16 cellular contexts compared by ENCODE assay signal in genomic region chr1:39369568-39369967, GRCh38.
DNase-seq lines count a peak whose midpoint lies in the region; ATAC-seq and TF ChIP-seq lines count a peak whose summit lies in the region.
"Had no signal": no experiment of that assay in that cellular context is flagged by ENCODE, and none has a peak within 500 bp of the region (broad histone marks: within the 10 kb centered on the region; RNA-seq: fewer than 3 reads in every experiment).

No MANE protein-coding gene starts in this region.

- H4K8ac ChIP-seq in trophoblast cell (ENCODE audit: low read depth, low read length), result no peak overlapping the region

- no peak for ATAC-seq in activated CD8-positive, alpha-beta memory T cell treated with anti-CD3 and anti-CD28 coated beads, Interleukin-2, amount 10 ng/mL, durations not matched to agents 7 days and 5 days
- ATAC-seq in HG03135 (IDR thresholded peaks at IDR 0.05; ENCODE audit: unreplicated experiment), result no peak

- peaks cover 50% of the 10 kb centered on the region for H3K36me3 Mint-ChIP-seq in activated CD8-positive, alpha-beta memory T cell treated with anti-CD3 and anti-CD28 coated beads, Interleukin-2, amount 10 ng/mL, durations not matched to agents 7 days and 5 days

- H4K91ac ChIP-seq in trophoblast cell (ENCODE audit: low read depth, low read length), result no peak overlapping the region

- CTCF ChIA-PET in activated CD8-positive, alpha-beta memory T cell treated with anti-CD3 and anti-CD28 coated beads, Interleukin-2, amount 10 ng/mL, durations not matched to agents 7 days and 5 days (lab: Charles Lee), result interaction anchor here (0.7 to 1.6 kb wide), 2 partner anchors 18 to 41 kb away, joined by 3 read pairs; no protein-coding TSS in a partner anchor

- H3K27me3 ChIP-seq in trophoblast cell (ENCODE audit: insufficient read depth, low read length) (no peaks in the 10 kb centered on the region), tibial artery (no peaks in the 10 kb centered on the region), Karpas-422 (ENCODE audit: low read length) (no peaks in the 10 kb centered on the region)

- no peak overlapping the region for H2BK120ac ChIP-seq in trophoblast cell (ENCODE audit: insufficient read depth, low read length, poor library complexity)

- DNase-seq in activated CD8-positive, alpha-beta memory T cell treated with anti-CD3 and anti-CD28 coated beads, Interleukin-2, amount 10 ng/mL, durations not matched to agents 7 days and 5 days, result no peak
- no peak for DNase-seq in activated CD8-positive, alpha-beta memory T cell treated with anti-CD3 and anti-CD28 coated beads, Interleukin-2, amount 50 U/mL, for 48 hours
- DNase-seq in iPS-NIHi11 (ENCODE audit: low spot score) (peak; percentile 21), trophoblast cell (peak; percentile 17 to 63), tibial artery (no peak), SKM-1 treated with dmso at 0.1 percent for 144 hours (lab: John Stamatoyannopoulos, UW; ENCODE audit: unreplicated experiment) (no peak), Karpas-422 (no peak)
- DNase-seq: Kasumi-1, MV-4-11, NCI-H1436, NCI-H2081, NCI-H2227 treated with DMSO at 0.1 percent for 48 hours, NCI-H524 treated with DMSO at 0.1 percent for 48 hours, RPMI8226 had no signal

- no peak overlapping the region for H2BK12ac ChIP-seq in trophoblast cell (ENCODE audit: low read length)

- H3K4me3 Mint-ChIP-seq in activated CD8-positive, alpha-beta memory T cell treated with anti-CD3 and anti-CD28 coated beads, Interleukin-2, amount 10 ng/mL, durations not matched to agents 7 days and 5 days, result no peak overlapping the region

- H3K4me2 ChIP-seq in trophoblast cell (ENCODE audit: low read length) (no peak overlapping the region), Karpas-422 (ENCODE audit: low read depth, low read length, poor library complexity, severe bottlenecking) (no peak overlapping the region)

- H3K4me1 ChIP-seq in trophoblast cell (ENCODE audit: control insufficient read depth in 1 of 2, insufficient read depth in 2 of 2, low read length in 2 of 2), result no peaks in the 10 kb centered on the region
- H3K4me1 ChIP-seq in tibial artery, result peaks cover 0 to 39% (median 18%) of the 10 kb centered on the region in 4 donors
- no peaks in the 10 kb centered on the region for H3K4me1 ChIP-seq in Karpas-422 (ENCODE audit: low read length)

- no peak overlapping the region for H3K4ac ChIP-seq in trophoblast cell (ENCODE audit: low read depth, low read length)

- no peak overlapping the region for H4K12ac ChIP-seq in trophoblast cell (ENCODE audit: low read depth, low read length)

- H3K9me3 Mint-ChIP-seq in activated CD8-positive, alpha-beta memory T cell treated with anti-CD3 and anti-CD28 coated beads, Interleukin-2, amount 10 ng/mL, durations not matched to agents 7 days and 5 days (ENCODE audit: low read depth), result no peaks in the 10 kb centered on the region

- no peak overlapping the region for H3K14ac ChIP-seq in trophoblast cell (ENCODE audit: low read length)

- intact Hi-C loops in tibial artery (cut with DNase I; ENCODE audit: low total_unique reads), result no loop called here

- H3K18ac ChIP-seq in trophoblast cell (ENCODE audit: low read length), result no peak overlapping the region

- H3K4me3 ChIP-seq in trophoblast cell (ENCODE audit: low read depth, low read length) (no peak overlapping the region), tibial artery (no peak overlapping the region), Karpas-422 (ENCODE audit: low read length) (no peak overlapping the region)

- H3K9ac ChIP-seq in trophoblast cell (ENCODE audit: low read length), result no peak overlapping the region
- no peak overlapping the region for H3K9ac ChIP-seq in Karpas-422 (ENCODE audit: low read length)

- H3K36me3 ChIP-seq in trophoblast cell (ENCODE audit: control insufficient read depth in 1 of 2, insufficient read depth in 2 of 2, low read length in 2 of 2), result peaks cover 23 to 29% of the 10 kb centered on the region in 2 experiments
- peaks cover 29 to 78% (median 63%) of the 10 kb centered on the region in 3 donors for H3K36me3 ChIP-seq in tibial artery
- H3K36me3 ChIP-seq in Karpas-422 (ENCODE audit: insufficient read depth, low read length), result no peaks in the 10 kb centered on the region

- H3K9me3 ChIP-seq in trophoblast cell (ENCODE audit: insufficient read depth, low read depth, low read length) (no peaks in the 10 kb centered on the region), tibial artery (no peaks in the 10 kb centered on the region), Karpas-422 (ENCODE audit: low read length) (no peaks in the 10 kb centered on the region)

- H3K27me3 Mint-ChIP-seq in activated CD8-positive, alpha-beta memory T cell treated with anti-CD3 and anti-CD28 coated beads, Interleukin-2, amount 10 ng/mL, durations not matched to agents 7 days and 5 days, result no peaks in the 10 kb centered on the region

- H3K79me2 ChIP-seq in trophoblast cell (ENCODE audit: control insufficient read depth, insufficient read depth, low read length, poor library complexity) (no peaks in the 10 kb centered on the region), Karpas-422 (ENCODE audit: low read length) (no peaks in the 10 kb centered on the region)

- H3K23ac ChIP-seq in trophoblast cell (ENCODE audit: low read length), result no peak overlapping the region

- no peaks in the 10 kb centered on the region for H3K79me1 ChIP-seq in trophoblast cell (ENCODE audit: low read length)

- no peak overlapping the region for H2AFZ ChIP-seq in trophoblast cell (ENCODE audit: insufficient read depth, low read length, poor library complexity)
- H2AFZ ChIP-seq in Karpas-422 (ENCODE audit: low read length), result no peak overlapping the region

- H3K4me1 Mint-ChIP-seq in activated CD8-positive, alpha-beta memory T cell treated with anti-CD3 and anti-CD28 coated beads, Interleukin-2, amount 10 ng/mL, durations not matched to agents 7 days and 5 days, result no peaks in the 10 kb centered on the region

- no CpG with 5 or more reads among the region's 4 CpGs for WGBS in trophoblast cell (ENCODE audit: extremely low coverage, insufficient coverage, insufficient read length)

- no peak overlapping the region for H2BK5ac ChIP-seq in trophoblast cell (ENCODE audit: low read depth, low read length, poor library complexity)

- H3K9me2 ChIP-seq in Karpas-422 (replicated peaks; ENCODE audit: insufficient read depth, low read length), result no peaks in the 10 kb centered on the region

- H3K27ac ChIP-seq in trophoblast cell (ENCODE audit: low read depth, low read length), result no peak overlapping the region
- H3K27ac ChIP-seq in tibial artery, result peak overlapping the region; percentile 53 to 55
- H3K27ac ChIP-seq in Karpas-422 (ENCODE audit: low read length), result no peak overlapping the region
- H3K27ac ChIP-seq: 22Rv1 had no signal

- no peaks in the 10 kb centered on the region for H4K20me1 ChIP-seq in Karpas-422 (ENCODE audit: insufficient read depth, low read depth, low read length)

- TF ChIP-seq CTCF in tibial artery (IDR thresholded peaks at IDR 0.05), result no peak

- H3K27ac Mint-ChIP-seq in activated CD8-positive, alpha-beta memory T cell treated with anti-CD3 and anti-CD28 coated beads, Interleukin-2, amount 10 ng/mL, durations not matched to agents 7 days and 5 days, result peak overlapping the region; percentile 2

- no peak overlapping the region for H2AK5ac ChIP-seq in trophoblast cell (ENCODE audit: low read length)

Comparison
In these comparisons a context has a peak if more than half of its experiments do, and no peak if none do; other contexts are left out.
1. DNase-seq: peak in iPS-NIHi11 (single experiment) and trophoblast cell (2 of 2); none in activated CD8-positive, alpha-beta memory T cell treated with anti-CD3 and anti-CD28 coated beads, Interleukin-2, amount 10 ng/mL, durations not matched to agents 7 days and 5 days (single experiment), activated CD8-positive, alpha-beta memory T cell treated with anti-CD3 and anti-CD28 coated beads, Interleukin-2, amount 50 U/mL, for 48 hours (single experiment), tibial artery (0 of 2), SKM-1 treated with dmso at 0.1 percent for 144 hours (single experiment) and Karpas-422 (single experiment).
2. H3K27ac ChIP-seq: peak in tibial artery (2 of 2); none in trophoblast cell (single experiment) and Karpas-422 (single experiment).